2 cellular contexts compared by ENCODE assay signal in the genomic region with DNA sequence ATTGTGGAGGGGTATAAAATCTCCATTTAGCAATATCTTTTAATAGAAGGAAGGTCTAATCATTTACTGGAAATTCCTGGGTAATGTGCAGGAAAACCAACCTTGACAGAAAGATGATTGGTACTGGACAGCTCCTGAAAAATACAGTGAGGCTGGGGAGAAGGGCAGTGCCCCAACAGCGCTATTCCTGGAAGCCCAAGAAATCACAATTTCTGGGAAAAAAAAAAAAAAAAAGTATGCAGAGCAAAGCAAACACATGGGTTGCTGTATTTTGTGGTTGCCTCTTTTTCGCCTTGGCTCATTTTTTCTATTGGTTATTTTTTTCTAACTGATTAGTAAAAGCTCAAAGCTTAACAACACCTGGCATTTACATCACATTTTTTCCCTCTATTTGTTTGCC.
TF ChIP-seq lines count a peak whose summit lies in the region.

No MANE protein-coding gene starts in this region.

TF ChIP-seq in HepG2, 621 proteins besides CTCF, POLR2A, EP300 and RAD21 (continued from another document):
- TF ChIP-seq, protein P1, sequence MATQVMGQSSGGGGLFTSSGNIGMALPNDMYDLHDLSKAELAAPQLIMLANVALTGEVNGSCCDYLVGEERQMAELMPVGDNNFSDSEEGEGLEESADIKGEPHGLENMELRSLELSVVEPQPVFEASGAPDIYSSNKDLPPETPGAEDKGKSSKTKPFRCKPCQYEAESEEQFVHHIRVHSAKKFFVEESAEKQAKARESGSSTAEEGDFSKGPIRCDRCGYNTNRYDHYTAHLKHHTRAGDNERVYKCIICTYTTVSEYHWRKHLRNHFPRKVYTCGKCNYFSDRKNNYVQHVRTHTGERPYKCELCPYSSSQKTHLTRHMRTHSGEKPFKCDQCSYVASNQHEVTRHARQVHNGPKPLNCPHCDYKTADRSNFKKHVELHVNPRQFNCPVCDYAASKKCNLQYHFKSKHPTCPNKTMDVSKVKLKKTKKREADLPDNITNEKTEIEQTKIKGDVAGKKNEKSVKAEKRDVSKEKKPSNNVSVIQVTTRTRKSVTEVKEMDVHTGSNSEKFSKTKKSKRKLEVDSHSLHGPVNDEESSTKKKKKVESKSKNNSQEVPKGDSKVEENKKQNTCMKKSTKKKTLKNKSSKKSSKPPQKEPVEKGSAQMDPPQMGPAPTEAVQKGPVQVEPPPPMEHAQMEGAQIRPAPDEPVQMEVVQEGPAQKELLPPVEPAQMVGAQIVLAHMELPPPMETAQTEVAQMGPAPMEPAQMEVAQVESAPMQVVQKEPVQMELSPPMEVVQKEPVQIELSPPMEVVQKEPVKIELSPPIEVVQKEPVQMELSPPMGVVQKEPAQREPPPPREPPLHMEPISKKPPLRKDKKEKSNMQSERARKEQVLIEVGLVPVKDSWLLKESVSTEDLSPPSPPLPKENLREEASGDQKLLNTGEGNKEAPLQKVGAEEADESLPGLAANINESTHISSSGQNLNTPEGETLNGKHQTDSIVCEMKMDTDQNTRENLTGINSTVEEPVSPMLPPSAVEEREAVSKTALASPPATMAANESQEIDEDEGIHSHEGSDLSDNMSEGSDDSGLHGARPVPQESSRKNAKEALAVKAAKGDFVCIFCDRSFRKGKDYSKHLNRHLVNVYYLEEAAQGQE (IDR thresholded peaks at IDR 0.05; ENCODE audit: borderline replicate concordance in 1 of 2, low read depth in 1 of 2, low read length in 2 of 2), result peak in 1 of 2 experiments; percentile 82; a peak in 3 of 4 replicates

TF ChIP-seq in K562, 482 proteins besides CTCF, POLR2A, EP300 and RAD21 (continued from another document):
- TF ChIP-seq, protein P2, sequence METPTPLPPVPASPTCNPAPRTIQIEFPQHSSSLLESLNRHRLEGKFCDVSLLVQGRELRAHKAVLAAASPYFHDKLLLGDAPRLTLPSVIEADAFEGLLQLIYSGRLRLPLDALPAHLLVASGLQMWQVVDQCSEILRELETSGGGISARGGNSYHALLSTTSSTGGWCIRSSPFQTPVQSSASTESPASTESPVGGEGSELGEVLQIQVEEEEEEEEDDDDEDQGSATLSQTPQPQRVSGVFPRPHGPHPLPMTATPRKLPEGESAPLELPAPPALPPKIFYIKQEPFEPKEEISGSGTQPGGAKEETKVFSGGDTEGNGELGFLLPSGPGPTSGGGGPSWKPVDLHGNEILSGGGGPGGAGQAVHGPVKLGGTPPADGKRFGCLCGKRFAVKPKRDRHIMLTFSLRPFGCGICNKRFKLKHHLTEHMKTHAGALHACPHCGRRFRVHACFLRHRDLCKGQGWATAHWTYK (CRISPR knock-in tag; IDR thresholded peaks at IDR 0.05), result no peak
- TF ChIP-seq CXXC5 (CRISPR knock-in tag; IDR thresholded peaks at IDR 0.05) (0 out of 2 replicates have a peak, but pooled peaks have one; percentile 12), STAT5A (IDR thresholded peaks at IDR 0.05; ENCODE audit: borderline replicate concordance, low read length) (0 out of 2 replicates have a peak, but pooled peaks have one; percentile 29), NR2C2 (CRISPR knock-in tag; IDR thresholded peaks at IDR 0.05) (no peak), NR2C2 (tag; IDR thresholded peaks at IDR 0.05) (peak; percentile 0; the same call in 1 of the 2 replicates), ZNF584 (CRISPR knock-in tag; IDR thresholded peaks at IDR 0.05; ENCODE audit: low read depth) (no peak), ZNF384 (IDR thresholded peaks at IDR 0.05; ENCODE audit: low read depth, low read length) (peak; percentile 49; the same call in 1 of the 2 replicates)
TF ChIP-seq in K562: peak in this region for 5.
